ENCODE assay signal across 1 cellular context in the genomic region with DNA sequence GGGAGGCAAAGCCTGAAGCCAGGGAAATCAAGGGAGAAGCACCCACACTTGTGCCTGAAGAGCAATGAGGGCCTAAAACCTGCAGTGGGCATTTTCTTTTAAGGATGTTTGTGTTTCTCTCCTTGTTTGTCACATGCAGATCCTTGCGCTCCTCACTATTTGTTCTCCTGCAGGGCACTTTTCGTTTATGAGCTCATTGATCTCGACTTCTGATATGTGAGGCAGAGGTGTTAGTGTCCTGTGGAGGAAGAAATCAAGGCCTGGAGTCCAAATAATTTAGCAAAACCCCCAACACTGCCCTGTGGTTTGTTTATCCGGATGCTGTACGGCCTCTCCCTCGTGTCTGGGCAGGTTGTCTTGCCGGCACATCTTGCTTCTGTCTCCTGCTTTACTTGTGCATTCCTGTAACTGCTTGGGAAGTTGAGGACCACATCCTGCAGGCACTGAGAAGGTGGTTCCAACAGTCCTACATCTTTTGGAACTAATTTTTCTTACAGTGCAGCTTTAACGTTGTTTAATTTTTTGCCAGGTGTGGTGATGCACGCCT.
TF ChIP-seq lines count a peak whose summit lies in the region.

No MANE protein-coding gene starts in this region.

TF ChIP-seq in SK-N-SH treated with all-trans-retinoic acid at 6 μM for 48 hours, 23 proteins besides CTCF, POLR2A, EP300 and RAD21 (continued from another document):
- TF ChIP-seq BACH2 (CRISPR knock-in tag; IDR thresholded peaks at IDR 0.05; ENCODE audit: borderline replicate concordance) (no peak), ISL1 (CRISPR knock-in tag; IDR thresholded peaks at IDR 0.05) (no peak), OSR1 (CRISPR knock-in tag; IDR thresholded peaks at IDR 0.05) (no peak), ZFP3 (CRISPR knock-in tag; IDR thresholded peaks at IDR 0.05) (no peak)
